In the genomic region with DNA sequence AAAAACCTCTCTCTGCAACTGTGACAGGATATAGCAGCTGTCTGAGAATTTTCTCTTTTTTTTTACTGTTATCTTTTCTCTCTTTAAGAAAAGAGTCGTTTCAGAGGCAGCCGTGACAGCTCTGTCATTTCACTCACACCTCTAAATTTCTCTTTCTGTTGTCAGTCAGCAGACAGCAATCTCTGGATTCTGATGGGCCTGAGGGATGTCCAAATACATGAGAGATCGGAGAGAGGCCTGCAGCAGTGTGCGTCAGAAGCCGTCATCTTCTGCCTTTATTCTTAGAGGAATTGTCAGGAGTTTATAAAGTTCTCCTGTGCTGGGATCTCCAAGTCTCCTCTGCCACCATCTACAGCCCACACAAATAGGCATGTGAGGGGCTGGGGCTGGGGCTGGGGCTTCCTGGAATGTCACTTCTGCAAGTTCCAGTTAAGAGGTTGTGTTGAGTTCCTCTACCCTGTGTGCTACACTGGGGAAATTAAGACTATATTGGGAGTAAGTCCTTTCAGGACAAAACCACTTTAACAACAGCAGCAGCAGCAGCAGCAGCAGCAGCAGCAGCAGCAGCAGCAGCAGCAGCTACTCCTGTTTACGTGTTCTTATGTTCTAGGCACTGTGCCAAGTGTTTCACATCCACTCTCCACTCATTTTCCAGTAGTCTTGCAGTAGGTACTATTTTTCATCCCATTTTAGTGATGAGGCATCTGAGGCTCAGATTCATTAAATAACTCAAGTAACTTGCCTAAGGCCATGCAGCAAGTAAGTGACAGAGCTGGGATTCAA, we compare ENCODE assay signal across 10 cellular contexts.
DNase-seq lines count a peak whose midpoint lies in the region; ATAC-seq and TF ChIP-seq lines count a peak whose summit lies in the region.
"Had no signal": no experiment of that assay in that cellular context is flagged by ENCODE, and none has a peak within 500 bp of the region (broad histone marks: within the 10 kb centered on the region; RNA-seq: fewer than 3 reads in every experiment).

No MANE protein-coding gene starts in this region.

- H3K36me3 Mint-ChIP-seq in activated CD8-positive, alpha-beta T cell treated with anti-CD3 and anti-CD28 coated beads, Interleukin-2, amount 10 ng/mL, durations not matched to agents 7 days and 5 days (ENCODE audit: low read depth), result no peaks in the 10 kb centered on the region

- no peaks in the 10 kb centered on the region for H3K9me3 ChIP-seq in sigmoid colon

- H3K4me3 Mint-ChIP-seq in activated CD8-positive, alpha-beta T cell treated with anti-CD3 and anti-CD28 coated beads, Interleukin-2, amount 10 ng/mL, durations not matched to agents 7 days and 5 days, result no peak overlapping the region
- H3K4me3 Mint-ChIP-seq: central memory CD8-positive, alpha-beta T cell had no signal

- POLR2A ChIA-PET in activated CD8-positive, alpha-beta T cell treated with anti-CD3 and anti-CD28 coated beads, Interleukin-2, amount 10 ng/mL, durations not matched to agents 7 days and 5 days (lab: Charles Lee), result no interaction called here

- no peak for TF ChIP-seq EP300 in sigmoid colon (IDR thresholded peaks at IDR 0.05)

- H3K4me1 Mint-ChIP-seq in activated CD8-positive, alpha-beta T cell treated with anti-CD3 and anti-CD28 coated beads, Interleukin-2, amount 10 ng/mL, durations not matched to agents 7 days and 5 days (ENCODE audit: low read depth), result no peaks in the 10 kb centered on the region
- H3K4me1 Mint-ChIP-seq: central memory CD8-positive, alpha-beta T cell had no signal

- peak overlapping the region; percentile 2 to 54 (median 49) for H3K27ac ChIP-seq in sigmoid colon

- H3K36me3 ChIP-seq in sigmoid colon, result no peaks in the 10 kb centered on the region

- TF ChIP-seq CTCF in fibroblast of mammary gland (conservative IDR thresholded peaks at IDR 0.05; ENCODE audit: control insufficient read depth, insufficient read depth, low read depth, low read length), result no peak
- TF ChIP-seq CTCF in sigmoid colon (IDR thresholded peaks at IDR 0.05), result no peak

- TF ChIP-seq POLR2A in sigmoid colon (IDR thresholded peaks at IDR 0.05), result no peak

- DNase-seq in HCEC 1CT (peak; percentile 57), NCI-H748 (lab: John Stamatoyannopoulos, UW; ENCODE audit: unreplicated experiment) (peak; percentile 43), fibroblast of mammary gland (ENCODE audit: low read depth) (peak; percentile 95), sigmoid colon (peak; percentile 79), NCI-H446 (lab: John Stamatoyannopoulos, UW) (no peak), 8988T (no peak), A172 (ENCODE audit: low spot score) (no peak)
- no peak for DNase-seq in activated CD8-positive, alpha-beta T cell treated with anti-CD3 and anti-CD28 coated beads, Interleukin-2, amount 10 ng/mL, durations not matched to agents 7 days and 5 days
- DNase-seq: KG1 had no signal

- no peak overlapping the region for H3K27ac Mint-ChIP-seq in activated CD8-positive, alpha-beta T cell treated with anti-CD3 and anti-CD28 coated beads, Interleukin-2, amount 10 ng/mL, durations not matched to agents 7 days and 5 days

- H3K27me3 Mint-ChIP-seq in activated CD8-positive, alpha-beta T cell treated with anti-CD3 and anti-CD28 coated beads, Interleukin-2, amount 10 ng/mL, durations not matched to agents 7 days and 5 days (ENCODE audit: low read depth), result no peaks in the 10 kb centered on the region
- H3K27me3 Mint-ChIP-seq: central memory CD8-positive, alpha-beta T cell had no signal

- no peaks in the 10 kb centered on the region for H3K27me3 ChIP-seq in sigmoid colon

- CTCF ChIA-PET in activated CD8-positive, alpha-beta T cell treated with anti-CD3 and anti-CD28 coated beads, Interleukin-2, amount 10 ng/mL, durations not matched to agents 7 days and 5 days (lab: Charles Lee), result no interaction called here

- 73% methylated on average over 6 of the region's 6 CpGs for WGBS in sigmoid colon, 2 donors

- intact Hi-C loops in sigmoid colon (cut with DNase I), result no loop called here

- ATAC-seq in activated CD8-positive, alpha-beta T cell treated with anti-CD3 and anti-CD28 coated beads, Interleukin-2, amount 10 ng/mL, durations not matched to agents 7 days and 5 days, result no peak

- H3K9me3 Mint-ChIP-seq in activated CD8-positive, alpha-beta T cell treated with anti-CD3 and anti-CD28 coated beads, Interleukin-2, amount 10 ng/mL, durations not matched to agents 7 days and 5 days (ENCODE audit: insufficient read depth), result no peaks in the 10 kb centered on the region

- H3K4me3 ChIP-seq in fibroblast of mammary gland (ENCODE audit: control insufficient read depth, low read depth, low read length) (no peak overlapping the region), sigmoid colon (no peak overlapping the region)

- H3K4me1 ChIP-seq in sigmoid colon, result peaks cover 0 to 18% (median 14%) of the 10 kb centered on the region in 4 donors

Comparison
In these comparisons a context has a peak if more than half of its experiments do, and no peak if none do; other contexts are left out.
1. DNase-seq: peak in HCEC 1CT (single experiment), NCI-H748 (single experiment), fibroblast of mammary gland (single experiment) and sigmoid colon (single experiment); none in NCI-H446 (0 of 2), activated CD8-positive, alpha-beta T cell treated with anti-CD3 and anti-CD28 coated beads, Interleukin-2, amount 10 ng/mL, durations not matched to agents 7 days and 5 days (single experiment), 8988T (single experiment) and A172 (single experiment).